In genomic region chr1:75616436-75617433, GRCh38 we compare ENCODE assay signal across 1 cellular context.
TF ChIP-seq lines count a peak whose summit lies in the region.

No MANE protein-coding gene starts in this region.

TF ChIP-seq in GM23338, 12 proteins besides CTCF, POLR2A, EP300 and RAD21 (continued from another document):
- TF ChIP-seq ZNF462 (CRISPR knock-in tag; IDR thresholded peaks at IDR 0.05) (peak; percentile 49; the same call in 1 of the 2 replicates), EZH2phosphoT487 (IDR thresholded peaks at IDR 0.05; ENCODE audit: unreplicated experiment) (no peak)
TF ChIP-seq in GM23338: peak in this region for 4.
